ENCODE assay signal across 1 cellular context in the genomic region with DNA sequence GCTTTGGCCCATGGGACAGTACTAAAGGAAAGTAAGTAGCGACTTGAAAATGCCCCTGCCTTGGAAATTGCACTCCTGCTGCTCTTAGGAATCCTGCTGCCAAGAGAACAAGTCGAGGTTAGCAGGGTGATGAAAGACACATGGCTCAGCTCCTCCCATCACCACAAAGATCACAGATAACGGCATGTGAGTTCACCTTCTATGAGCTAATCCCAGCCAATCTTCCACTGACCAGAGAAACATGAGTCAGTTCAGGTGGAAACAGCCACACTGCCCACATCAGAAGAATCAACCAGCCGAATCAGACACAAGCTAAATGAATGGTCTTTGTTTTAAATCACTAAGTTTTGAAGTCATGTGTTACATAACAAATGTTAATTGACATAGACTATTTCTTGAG.
TF ChIP-seq lines count a peak whose summit lies in the region.

No MANE protein-coding gene starts in this region.

TF ChIP-seq in GM23338, 12 proteins besides CTCF, POLR2A, EP300 and RAD21:
- TF ChIP-seq, protein P1, sequence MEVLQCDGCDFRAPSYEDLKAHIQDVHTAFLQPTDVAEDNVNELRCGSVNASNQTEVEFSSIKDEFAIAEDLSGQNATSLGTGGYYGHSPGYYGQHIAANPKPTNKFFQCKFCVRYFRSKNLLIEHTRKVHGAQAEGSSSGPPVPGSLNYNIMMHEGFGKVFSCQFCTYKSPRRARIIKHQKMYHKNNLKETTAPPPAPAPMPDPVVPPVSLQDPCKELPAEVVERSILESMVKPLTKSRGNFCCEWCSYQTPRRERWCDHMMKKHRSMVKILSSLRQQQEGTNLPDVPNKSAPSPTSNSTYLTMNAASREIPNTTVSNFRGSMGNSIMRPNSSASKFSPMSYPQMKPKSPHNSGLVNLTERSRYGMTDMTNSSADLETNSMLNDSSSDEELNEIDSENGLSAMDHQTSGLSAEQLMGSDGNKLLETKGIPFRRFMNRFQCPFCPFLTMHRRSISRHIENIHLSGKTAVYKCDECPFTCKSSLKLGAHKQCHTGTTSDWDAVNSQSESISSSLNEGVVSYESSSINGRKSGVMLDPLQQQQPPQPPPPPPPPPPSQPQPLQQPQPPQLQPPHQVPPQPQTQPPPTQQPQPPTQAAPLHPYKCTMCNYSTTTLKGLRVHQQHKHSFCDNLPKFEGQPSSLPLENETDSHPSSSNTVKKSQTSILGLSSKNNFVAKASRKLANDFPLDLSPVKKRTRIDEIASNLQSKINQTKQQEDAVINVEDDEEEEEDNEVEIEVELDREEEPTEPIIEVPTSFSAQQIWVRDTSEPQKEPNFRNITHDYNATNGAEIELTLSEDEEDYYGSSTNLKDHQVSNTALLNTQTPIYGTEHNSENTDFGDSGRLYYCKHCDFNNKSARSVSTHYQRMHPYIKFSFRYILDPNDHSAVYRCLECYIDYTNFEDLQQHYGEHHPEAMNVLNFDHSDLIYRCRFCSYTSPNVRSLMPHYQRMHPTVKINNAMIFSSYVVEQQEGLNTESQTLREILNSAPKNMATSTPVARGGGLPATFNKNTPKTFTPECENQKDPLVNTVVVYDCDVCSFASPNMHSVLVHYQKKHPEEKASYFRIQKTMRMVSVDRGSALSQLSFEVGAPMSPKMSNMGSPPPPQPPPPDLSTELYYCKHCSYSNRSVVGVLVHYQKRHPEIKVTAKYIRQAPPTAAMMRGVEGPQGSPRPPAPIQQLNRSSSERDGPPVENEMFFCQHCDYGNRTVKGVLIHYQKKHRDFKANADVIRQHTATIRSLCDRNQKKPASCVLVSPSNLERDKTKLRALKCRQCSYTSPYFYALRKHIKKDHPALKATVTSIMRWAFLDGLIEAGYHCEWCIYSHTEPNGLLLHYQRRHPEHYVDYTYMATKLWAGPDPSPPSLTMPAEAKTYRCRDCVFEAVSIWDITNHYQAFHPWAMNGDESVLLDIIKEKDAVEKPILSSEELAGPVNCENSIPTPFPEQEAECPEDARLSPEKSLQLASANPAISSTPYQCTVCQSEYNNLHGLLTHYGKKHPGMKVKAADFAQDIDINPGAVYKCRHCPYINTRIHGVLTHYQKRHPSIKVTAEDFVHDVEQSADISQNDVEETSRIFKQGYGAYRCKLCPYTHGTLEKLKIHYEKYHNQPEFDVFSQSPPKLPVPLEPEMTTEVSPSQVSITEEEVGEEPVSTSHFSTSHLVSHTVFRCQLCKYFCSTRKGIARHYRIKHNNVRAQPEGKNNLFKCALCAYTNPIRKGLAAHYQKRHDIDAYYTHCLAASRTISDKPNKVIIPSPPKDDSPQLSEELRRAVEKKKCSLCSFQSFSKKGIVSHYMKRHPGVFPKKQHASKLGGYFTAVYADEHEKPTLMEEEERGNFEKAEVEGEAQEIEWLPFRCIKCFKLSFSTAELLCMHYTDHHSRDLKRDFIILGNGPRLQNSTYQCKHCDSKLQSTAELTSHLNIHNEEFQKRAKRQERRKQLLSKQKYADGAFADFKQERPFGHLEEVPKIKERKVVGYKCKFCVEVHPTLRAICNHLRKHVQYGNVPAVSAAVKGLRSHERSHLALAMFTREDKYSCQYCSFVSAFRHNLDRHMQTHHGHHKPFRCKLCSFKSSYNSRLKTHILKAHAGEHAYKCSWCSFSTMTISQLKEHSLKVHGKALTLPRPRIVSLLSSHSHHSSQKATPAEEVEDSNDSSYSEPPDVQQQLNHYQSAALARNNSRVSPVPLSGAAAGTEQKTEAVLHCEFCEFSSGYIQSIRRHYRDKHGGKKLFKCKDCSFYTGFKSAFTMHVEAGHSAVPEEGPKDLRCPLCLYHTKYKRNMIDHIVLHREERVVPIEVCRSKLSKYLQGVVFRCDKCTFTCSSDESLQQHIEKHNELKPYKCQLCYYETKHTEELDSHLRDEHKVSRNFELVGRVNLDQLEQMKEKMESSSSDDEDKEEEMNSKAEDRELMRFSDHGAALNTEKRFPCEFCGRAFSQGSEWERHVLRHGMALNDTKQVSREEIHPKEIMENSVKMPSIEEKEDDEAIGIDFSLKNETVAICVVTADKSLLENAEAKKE (CRISPR knock-in tag; IDR thresholded peaks at IDR 0.05) = no peak
- TF ChIP-seq EZH2 (IDR thresholded peaks at IDR 0.05; ENCODE audit: low read depth, unreplicated experiment) (no peak), POLR2AphosphoS5 (IDR thresholded peaks at IDR 0.05; ENCODE audit: low read depth) (no peak), NANOG (IDR thresholded peaks at IDR 0.05; ENCODE audit: borderline replicate concordance) (no peak), STAT1 (IDR thresholded peaks at IDR 0.05; ENCODE audit: unreplicated experiment) (no peak), ZNF331 (CRISPR knock-in tag; IDR thresholded peaks at IDR 0.05; ENCODE audit: low read depth) (no peak), ZNF114 (CRISPR knock-in tag; IDR thresholded peaks at IDR 0.05) (no peak), JUNB (IDR thresholded peaks at IDR 0.05; ENCODE audit: unreplicated experiment) (no peak), EZH2phosphoT487 (IDR thresholded peaks at IDR 0.05; ENCODE audit: unreplicated experiment) (no peak), CREB1 (CRISPR knock-in tag; IDR thresholded peaks at IDR 0.05; ENCODE audit: low read depth) (no peak)
- TF ChIP-seq, protein P2, sequence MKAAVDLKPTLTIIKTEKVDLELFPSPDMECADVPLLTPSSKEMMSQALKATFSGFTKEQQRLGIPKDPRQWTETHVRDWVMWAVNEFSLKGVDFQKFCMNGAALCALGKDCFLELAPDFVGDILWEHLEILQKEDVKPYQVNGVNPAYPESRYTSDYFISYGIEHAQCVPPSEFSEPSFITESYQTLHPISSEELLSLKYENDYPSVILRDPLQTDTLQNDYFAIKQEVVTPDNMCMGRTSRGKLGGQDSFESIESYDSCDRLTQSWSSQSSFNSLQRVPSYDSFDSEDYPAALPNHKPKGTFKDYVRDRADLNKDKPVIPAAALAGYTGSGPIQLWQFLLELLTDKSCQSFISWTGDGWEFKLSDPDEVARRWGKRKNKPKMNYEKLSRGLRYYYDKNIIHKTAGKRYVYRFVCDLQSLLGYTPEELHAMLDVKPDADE (IDR thresholded peaks at IDR 0.05) = no peak
- TF ChIP-seq, protein P3, sequence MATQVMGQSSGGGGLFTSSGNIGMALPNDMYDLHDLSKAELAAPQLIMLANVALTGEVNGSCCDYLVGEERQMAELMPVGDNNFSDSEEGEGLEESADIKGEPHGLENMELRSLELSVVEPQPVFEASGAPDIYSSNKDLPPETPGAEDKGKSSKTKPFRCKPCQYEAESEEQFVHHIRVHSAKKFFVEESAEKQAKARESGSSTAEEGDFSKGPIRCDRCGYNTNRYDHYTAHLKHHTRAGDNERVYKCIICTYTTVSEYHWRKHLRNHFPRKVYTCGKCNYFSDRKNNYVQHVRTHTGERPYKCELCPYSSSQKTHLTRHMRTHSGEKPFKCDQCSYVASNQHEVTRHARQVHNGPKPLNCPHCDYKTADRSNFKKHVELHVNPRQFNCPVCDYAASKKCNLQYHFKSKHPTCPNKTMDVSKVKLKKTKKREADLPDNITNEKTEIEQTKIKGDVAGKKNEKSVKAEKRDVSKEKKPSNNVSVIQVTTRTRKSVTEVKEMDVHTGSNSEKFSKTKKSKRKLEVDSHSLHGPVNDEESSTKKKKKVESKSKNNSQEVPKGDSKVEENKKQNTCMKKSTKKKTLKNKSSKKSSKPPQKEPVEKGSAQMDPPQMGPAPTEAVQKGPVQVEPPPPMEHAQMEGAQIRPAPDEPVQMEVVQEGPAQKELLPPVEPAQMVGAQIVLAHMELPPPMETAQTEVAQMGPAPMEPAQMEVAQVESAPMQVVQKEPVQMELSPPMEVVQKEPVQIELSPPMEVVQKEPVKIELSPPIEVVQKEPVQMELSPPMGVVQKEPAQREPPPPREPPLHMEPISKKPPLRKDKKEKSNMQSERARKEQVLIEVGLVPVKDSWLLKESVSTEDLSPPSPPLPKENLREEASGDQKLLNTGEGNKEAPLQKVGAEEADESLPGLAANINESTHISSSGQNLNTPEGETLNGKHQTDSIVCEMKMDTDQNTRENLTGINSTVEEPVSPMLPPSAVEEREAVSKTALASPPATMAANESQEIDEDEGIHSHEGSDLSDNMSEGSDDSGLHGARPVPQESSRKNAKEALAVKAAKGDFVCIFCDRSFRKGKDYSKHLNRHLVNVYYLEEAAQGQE (IDR thresholded peaks at IDR 0.05; ENCODE audit: unreplicated experiment) = no peak
